18 cellular contexts compared by ENCODE assay signal in the genomic region with DNA sequence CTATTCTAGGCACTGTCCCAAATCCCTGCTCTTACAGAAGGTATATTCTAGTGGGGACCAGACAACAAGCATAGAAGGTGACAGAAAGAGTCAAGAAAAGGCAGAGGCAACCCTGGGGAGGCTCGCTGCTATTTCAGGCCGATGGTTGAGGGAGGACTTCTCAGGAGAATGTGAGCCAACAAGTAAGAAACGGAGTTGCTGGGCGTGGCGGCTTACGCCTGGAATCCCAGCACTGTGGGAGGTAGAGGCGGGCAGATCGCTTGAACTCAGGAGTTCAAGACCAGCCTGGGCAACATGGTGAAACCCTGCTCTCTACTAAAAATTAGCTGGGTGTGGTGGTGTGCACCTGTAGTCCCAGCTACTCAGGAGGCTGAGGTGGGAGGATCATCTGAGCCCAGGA. TPM values are rescaled to one million over a fixed set of nuclear protein-coding genes. Genes with fewer than 3 reads are reported as not detected.
DNase-seq lines count a peak whose midpoint lies in the region; ATAC-seq lines count a peak whose summit lies in the region.
"Had no signal": no experiment of that assay in that cellular context is flagged by ENCODE, and none has a peak within 500 bp of the region (broad histone marks: within the 10 kb centered on the region; RNA-seq: fewer than 3 reads in every experiment).

No MANE protein-coding gene starts in this region.

- H3K4me1 ChIP-seq in CD8-positive, alpha-beta memory T cell (ENCODE audit: insufficient read depth, low read length), result peaks cover 27% of the 10 kb centered on the region
- H3K4me1 ChIP-seq: Peyer's patch had no signal

- H3K27ac ChIP-seq in CD8-positive, alpha-beta memory T cell (ENCODE audit: low read depth, low read length), result no peak overlapping the region
- H3K27ac ChIP-seq: body of pancreas had no signal

- no peaks in the 10 kb centered on the region for H3K9me3 ChIP-seq in CD8-positive, alpha-beta memory T cell (ENCODE audit: low read length)
- H3K9me3 ChIP-seq: body of pancreas, Peyer's patch had no signal

- no peaks in the 10 kb centered on the region for H3K36me3 ChIP-seq in CD8-positive, alpha-beta memory T cell (ENCODE audit: insufficient read depth, low read length)

- H3K4me3 Mint-ChIP-seq in activated CD4-positive, alpha-beta T cell treated with anti-CD3 and anti-CD28 coated beads, Interleukin-2, amount 10 ng/mL, durations not matched to agents 7 days and 5 days, result no peak overlapping the region
- peak overlapping the region in 3 of 7 donors; percentile 25 to 76 (median 69) for H3K4me3 Mint-ChIP-seq in CD8-positive, alpha-beta memory T cell
- H3K4me3 Mint-ChIP-seq in natural killer cell treated with Interleukin-12 subunit alpha and Interleukin-12 subunit beta and Interleukin-15 and Interleukin-18, amount 100 ng/mL, for 72 hours, result no peak overlapping the region

- ATAC-seq in activated naive CD4-positive, alpha-beta T cell treated with anti-CD3 and anti-CD28 coated beads, Interleukin-2, amount 50 U/mL, for 72 hours, result no peak
- ATAC-seq in natural killer cell treated with Interleukin-12 subunit alpha and Interleukin-12 subunit beta and Interleukin-15 and Interleukin-18, amount 100 ng/mL, for 72 hours, result no peak
- ATAC-seq: body of pancreas had no signal

- in situ Hi-C loops in ACHN (cut with HindIII; ENCODE audit: low pct_ligation_motif_present, low pct_unique_long_range_greater_than_20kb, low sequenced_read_pairs), result no loop called here

- no peaks in the 10 kb centered on the region for H3K27me3 ChIP-seq in CD8-positive, alpha-beta memory T cell (ENCODE audit: insufficient read depth, low read length, poor library complexity, severe bottlenecking)
- H3K27me3 ChIP-seq: body of pancreas, Peyer's patch had no signal

- DNase-seq in activated CD4-positive, alpha-beta T cell treated with anti-CD3 and anti-CD28 coated beads, Interleukin-2, amount 10 ng/mL, durations not matched to agents 7 days and 5 days, result no peak
- DNase-seq in activated CD4-positive, alpha-beta T cell treated with anti-CD3 and anti-CD28 coated beads for 48 hours, result no peak
- no peak for DNase-seq in CD8-positive, alpha-beta memory T cell
- DNase-seq in activated naive CD4-positive, alpha-beta T cell treated with anti-CD3 and anti-CD28 coated beads, Interleukin-2, amount 50 U/mL, for 72 hours (ENCODE audit: low spot score in 2 of 2), result no peak
- no peak for DNase-seq in natural killer cell treated with Interleukin-12 subunit alpha and Interleukin-12 subunit beta and Interleukin-15 and Interleukin-18, amount 100 ng/mL, for 72 hours (ENCODE audit: low spot score)
- no peak for DNase-seq in stimulated activated CD4-positive, alpha-beta T cell treated with anti-CD3 and anti-CD28 coated beads, Interleukin-1b, Interleukin-23, amount 100 ng/mL, for 48 hours
- DNase-seq in DMS79 treated with DMSO at 0.1 percent for 48 hours (lab: John Stamatoyannopoulos, UW) (no peak), ACHN (no peak)
- DNase-seq: body of pancreas, C1 segment of cervical spinal cord, HCEC 1CT, Karpas-422, NCI-H1694, NCI-H526, occipital lobe, Peyer's patch, SIG-M5, SW 1271 had no signal

- peak overlapping the region; percentile 94 for H3K27ac Mint-ChIP-seq in activated CD4-positive, alpha-beta T cell treated with anti-CD3 and anti-CD28 coated beads, Interleukin-2, amount 10 ng/mL, durations not matched to agents 7 days and 5 days
- peak overlapping the region in 7 of 8 donors; percentile 75 to 92 (median 89) for H3K27ac Mint-ChIP-seq in CD8-positive, alpha-beta memory T cell
- peak overlapping the region; percentile 86 to 98 for H3K27ac Mint-ChIP-seq in activated naive CD4-positive, alpha-beta T cell treated with anti-CD3 and anti-CD28 coated beads, Interleukin-2, amount 50 U/mL, for 72 hours
- H3K27ac Mint-ChIP-seq in natural killer cell treated with Interleukin-12 subunit alpha and Interleukin-12 subunit beta and Interleukin-15 and Interleukin-18, amount 100 ng/mL, for 72 hours, result peak overlapping the region; percentile 40 to 54

- H3K36me3 Mint-ChIP-seq in activated CD4-positive, alpha-beta T cell treated with anti-CD3 and anti-CD28 coated beads, Interleukin-2, amount 10 ng/mL, durations not matched to agents 7 days and 5 days (ENCODE audit: low read depth), result peaks cover 54% of the 10 kb centered on the region
- H3K36me3 Mint-ChIP-seq in CD8-positive, alpha-beta memory T cell, result peaks cover 0 to 14% (median 3%) of the 10 kb centered on the region in 3 donors
- peaks cover under 1 to 14% of the 10 kb centered on the region in 2 donors for H3K36me3 Mint-ChIP-seq in activated naive CD4-positive, alpha-beta T cell treated with anti-CD3 and anti-CD28 coated beads, Interleukin-2, amount 50 U/mL, for 72 hours
- H3K36me3 Mint-ChIP-seq in natural killer cell treated with Interleukin-12 subunit alpha and Interleukin-12 subunit beta and Interleukin-15 and Interleukin-18, amount 100 ng/mL, for 72 hours, result peaks cover 10% of the 10 kb centered on the region

- no peak overlapping the region for H3K4me3 ChIP-seq in CD8-positive, alpha-beta memory T cell (ENCODE audit: low read length)
- H3K4me3 ChIP-seq: body of pancreas, Peyer's patch had no signal

- H3K27me3 Mint-ChIP-seq in activated CD4-positive, alpha-beta T cell treated with anti-CD3 and anti-CD28 coated beads, Interleukin-2, amount 10 ng/mL, durations not matched to agents 7 days and 5 days, result no peaks in the 10 kb centered on the region
- H3K27me3 Mint-ChIP-seq in CD8-positive, alpha-beta memory T cell, result peaks cover 0 to 2% of the 10 kb centered on the region in 2 donors
- H3K27me3 Mint-ChIP-seq in natural killer cell treated with Interleukin-12 subunit alpha and Interleukin-12 subunit beta and Interleukin-15 and Interleukin-18, amount 100 ng/mL, for 72 hours, result no peaks in the 10 kb centered on the region

- H3K9me3 Mint-ChIP-seq in activated CD4-positive, alpha-beta T cell treated with anti-CD3 and anti-CD28 coated beads, Interleukin-2, amount 10 ng/mL, durations not matched to agents 7 days and 5 days, result no peaks in the 10 kb centered on the region
- H3K9me3 Mint-ChIP-seq in CD8-positive, alpha-beta memory T cell, result no peaks in the 10 kb centered on the region
- no peaks in the 10 kb centered on the region for H3K9me3 Mint-ChIP-seq in activated naive CD4-positive, alpha-beta T cell treated with anti-CD3 and anti-CD28 coated beads, Interleukin-2, amount 50 U/mL, for 72 hours
- H3K9me3 Mint-ChIP-seq in natural killer cell treated with Interleukin-12 subunit alpha and Interleukin-12 subunit beta and Interleukin-15 and Interleukin-18, amount 100 ng/mL, for 72 hours, result no peaks in the 10 kb centered on the region

- CTCF ChIA-PET in activated CD4-positive, alpha-beta T cell treated with anti-CD3 and anti-CD28 coated beads, Interleukin-2, amount 10 ng/mL, durations not matched to agents 7 days and 5 days (lab: Charles Lee), result interaction anchor here (0.6 to 1.1 kb wide), 2 partner anchors 32 to 64 kb away, joined by 3 to 4 read pairs; no protein-coding TSS in a partner anchor
- CTCF ChIA-PET in CD8-positive, alpha-beta memory T cell (lab: Charles Lee), result interaction anchor here (0.6 to 1.4 kb wide), 3 partner anchors 34 to 362 kb away, joined by 3 to 6 read pairs (median 3); no protein-coding TSS in a partner anchor

- H3K4me1 Mint-ChIP-seq in activated CD4-positive, alpha-beta T cell treated with anti-CD3 and anti-CD28 coated beads, Interleukin-2, amount 10 ng/mL, durations not matched to agents 7 days and 5 days, result peaks cover 50% of the 10 kb centered on the region
- peaks cover 31 to 45% (median 42%) of the 10 kb centered on the region in 3 donors for H3K4me1 Mint-ChIP-seq in CD8-positive, alpha-beta memory T cell
- peaks cover 7 to 18% of the 10 kb centered on the region in 2 donors for H3K4me1 Mint-ChIP-seq in natural killer cell treated with Interleukin-12 subunit alpha and Interleukin-12 subunit beta and Interleukin-15 and Interleukin-18, amount 100 ng/mL, for 72 hours (ENCODE audit: low read depth in 2 of 2)

- POLR2A ChIA-PET in activated CD4-positive, alpha-beta T cell treated with anti-CD3 and anti-CD28 coated beads, Interleukin-2, amount 10 ng/mL, durations not matched to agents 7 days and 5 days (lab: Charles Lee), result interaction anchor here (1.3 kb wide), 1 partner anchor 54 kb away, joined by 5 read pairs; a partner anchor contains a TSS
- POLR2A ChIA-PET in CD8-positive, alpha-beta memory T cell (lab: Charles Lee), result no interaction called here

RNA-seq across cellular contexts. Expression of a gene that starts 4.7 kb away (rescaled TPM):
- total RNA-seq in activated CD4-positive, alpha-beta T cell treated with anti-CD3 and anti-CD28 coated beads, Interleukin-2, amount 10 ng/mL, durations not matched to agents 7 days and 5 days, result 10 to 100 TPM; 43.9 to 51.4 TPM
- 10 to 100 TPM; 63.7 to 68.2 TPM for total RNA-seq in CD8-positive, alpha-beta memory T cell
- polyA plus RNA-seq in CD8-positive, alpha-beta memory T cell, result 13.4 TPM
- total RNA-seq in activated naive CD4-positive, alpha-beta T cell treated with anti-CD3 and anti-CD28 coated beads, Interleukin-2, amount 50 U/mL, for 72 hours, result 10 to 100 TPM; 44.0 to 52.7 TPM
- 100 to 1,000 TPM in 1 of 2 donors, 10 to 100 TPM in 1; 69.3 to 118 TPM for total RNA-seq in natural killer cell treated with Interleukin-12 subunit alpha and Interleukin-12 subunit beta and Interleukin-15 and Interleukin-18, amount 100 ng/mL, for 72 hours

RNA-seq across cellular contexts. Expression of a gene that starts 54.1 kb away (rescaled TPM):
- 10 to 100 TPM; 71.4 to 88.9 TPM for total RNA-seq in activated CD4-positive, alpha-beta T cell treated with anti-CD3 and anti-CD28 coated beads, Interleukin-2, amount 10 ng/mL, durations not matched to agents 7 days and 5 days
- 10 to 100 TPM; 55.9 to 57.7 TPM for total RNA-seq in CD8-positive, alpha-beta memory T cell
- polyA plus RNA-seq in CD8-positive, alpha-beta memory T cell, result 35.0 TPM
- total RNA-seq in activated naive CD4-positive, alpha-beta T cell treated with anti-CD3 and anti-CD28 coated beads, Interleukin-2, amount 50 U/mL, for 72 hours, result 10 to 100 TPM; 60.4 to 73.2 TPM
- 100 to 1,000 TPM; 121 to 155 TPM for total RNA-seq in natural killer cell treated with Interleukin-12 subunit alpha and Interleukin-12 subunit beta and Interleukin-15 and Interleukin-18, amount 100 ng/mL, for 72 hours
